25 cellular contexts compared by ENCODE assay signal in the genomic region with DNA sequence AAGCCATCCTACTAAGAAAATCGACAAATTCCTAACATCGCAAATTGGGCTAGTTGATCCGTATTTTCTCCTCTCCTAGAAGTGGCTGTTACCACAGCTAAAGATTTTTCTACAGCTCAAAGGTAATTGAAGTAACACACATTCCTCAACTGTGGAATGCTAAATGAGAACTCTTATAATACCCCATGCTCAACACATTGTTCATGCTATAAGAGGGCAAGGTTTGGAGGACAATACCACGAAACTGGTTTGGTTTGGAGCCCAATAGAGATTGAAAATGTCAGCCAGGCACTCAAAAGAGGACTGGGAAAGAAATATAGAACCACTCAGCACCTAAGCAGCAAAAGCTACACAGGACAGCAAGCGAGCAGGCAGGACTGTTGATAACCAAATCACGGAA. TPM values are rescaled to one million over a fixed set of nuclear protein-coding genes. Genes with fewer than 3 reads are reported as not detected.
DNase-seq lines count a peak whose midpoint lies in the region; ATAC-seq, FAIRE-seq and TF ChIP-seq lines count a peak whose summit lies in the region.
"Had no signal": no experiment of that assay in that cellular context is flagged by ENCODE, and none has a peak within 500 bp of the region (broad histone marks: within the 10 kb centered on the region; RNA-seq: fewer than 3 reads in every experiment).

No MANE protein-coding gene starts in this region.

- POLR2A ChIA-PET in HepG2 (lab: Yijun Ruan, JAX): interaction anchor here (2.2 kb wide), 1 partner anchor 10 kb away, joined by 5 read pairs; the partner anchor contains the start of gene TXN

- intact Hi-C loops in HepG2 (cut with micrococcal nuclease; ENCODE audit: unreplicated experiment): no loop called here
- intact Hi-C loops in right lobe of liver (cut with DNase I): no loop called here
- intact Hi-C loops in upper lobe of right lung (cut with DNase I): no loop called here
- intact Hi-C loops in prostate gland (cut with DNase I): no loop called here

- H2AFZ ChIP-seq in HepG2 (ENCODE audit: low read length): no peak overlapping the region
- no peak overlapping the region for H2AFZ ChIP-seq in keratinocyte (ENCODE audit: control insufficient read depth, low read length)
- H2AFZ ChIP-seq: GM23248 had no signal

- H3K9me3 Mint-ChIP-seq in nephron progenitor cell: no peaks in the 10 kb centered on the region
- H3K9me3 Mint-ChIP-seq: CD14-positive monocyte; CD4-positive, alpha-beta memory T cell had no signal

- peak overlapping the region; percentile 56 for H3K27ac Mint-ChIP-seq in nephron progenitor cell

- no peaks in the 10 kb centered on the region for H3K9me1 ChIP-seq in keratinocyte (ENCODE audit: control insufficient read depth, extremely low read depth, insufficient read depth, low read length)

- H3K4me1 ChIP-seq in HepG2 (ENCODE audit: insufficient read depth, low read length): peaks cover 21% of the 10 kb centered on the region
- peaks cover 0 to 32% (median 3%) of the 10 kb centered on the region in 4 donors for H3K4me1 ChIP-seq in right lobe of liver
- H3K4me1 ChIP-seq in keratinocyte (ENCODE audit: control insufficient read depth, extremely low read depth, insufficient read depth, low read length): peaks cover 24% of the 10 kb centered on the region
- H3K4me1 ChIP-seq in upper lobe of right lung: no peaks in the 10 kb centered on the region
- H3K4me1 ChIP-seq in prostate gland (replicated peaks): peaks cover 3% of the 10 kb centered on the region
- H3K4me1 ChIP-seq: BLaER1 had no signal

- H4K20me1 ChIP-seq in HepG2 (ENCODE audit: insufficient read depth, low read length) (peaks cover 42% of the 10 kb centered on the region), keratinocyte (ENCODE audit: control insufficient read depth, extremely low read depth, insufficient read depth, low read length) (peaks cover 30% of the 10 kb centered on the region)

- DNase-seq in HepG2 (ENCODE audit: low spot score) (no peak), right lobe of liver (no peak), keratinocyte (ENCODE audit: low read depth, low spot score) (no peak), nephron progenitor cell (no peak), upper lobe of right lung (no peak), H7 (no peak), prostate gland (ENCODE audit: low spot score) (no peak), NCI-H69 (lab: John Stamatoyannopoulos, UW) (no peak)
- DNase-seq: AML-193; CD4-positive, alpha-beta memory T cell; DMS153; DMS79; GDM1; GM23248; IMR-90 had no signal

- H3K4me3 ChIP-seq in HepG2 (replicated peaks in 1 of 3; ENCODE audit: insufficient read depth in 1 of 3, low read depth in 2 of 3, low read length in 3 of 3) (no peak overlapping the region), right lobe of liver (no peak overlapping the region), keratinocyte (ENCODE audit: control insufficient read depth in 2 of 3, extremely low read depth in 1 of 3, insufficient read depth in 2 of 3, low read depth in 1 of 3, low read length in 3 of 3) (no peak overlapping the region), upper lobe of right lung (no peak overlapping the region), H7 (ENCODE audit: insufficient read depth, low read depth, low read length) (no peak overlapping the region), prostate gland (no peak overlapping the region)
- H3K4me3 ChIP-seq: BLaER1, GM23248, K562 had no signal

- H3K9ac ChIP-seq in HepG2 (ENCODE audit: insufficient read depth, low read depth, low read length) (no peak overlapping the region), keratinocyte (ENCODE audit: control insufficient read depth, extremely low read depth, insufficient read depth, low read length) (no peak overlapping the region)
- H3K9ac ChIP-seq: BLaER1, GM23248 had no signal

- no peak for ATAC-seq in HepG2
- no peak for ATAC-seq in right lobe of liver
- peak; percentile 40 for ATAC-seq in upper lobe of right lung
- ATAC-seq: K562 had no signal

- H3K27ac ChIP-seq in HepG2 (ENCODE audit: extremely low read length, insufficient read depth, low read length) (no peak overlapping the region), right lobe of liver (no peak overlapping the region), keratinocyte (ENCODE audit: control insufficient read depth, insufficient read depth, low read length) (no peak overlapping the region), upper lobe of right lung (no peak overlapping the region), prostate gland (no peak overlapping the region)
- H3K27ac ChIP-seq: BLaER1, GM23248, HL-60 had no signal

- H3K27me3 ChIP-seq in HepG2 (ENCODE audit: control insufficient read depth in 1 of 2, insufficient read depth in 2 of 2, low read length in 2 of 2) (no peaks in the 10 kb centered on the region), right lobe of liver (no peaks in the 10 kb centered on the region), keratinocyte (ENCODE audit: control insufficient read depth, extremely low read depth, insufficient read depth, low read length) (no peaks in the 10 kb centered on the region), upper lobe of right lung (no peaks in the 10 kb centered on the region), H7 (ENCODE audit: control insufficient read depth, insufficient read depth, low read length) (no peaks in the 10 kb centered on the region), prostate gland (replicated peaks; ENCODE audit: insufficient read depth) (no peaks in the 10 kb centered on the region)
- H3K27me3 ChIP-seq: BLaER1 had no signal

- TF ChIP-seq EP300 in HepG2 (IDR thresholded peaks at IDR 0.05; ENCODE audit: low read depth in 2 of 2, low read length in 2 of 2) (no peak), HepG2 (CRISPR knock-in tag; IDR thresholded peaks at IDR 0.05; ENCODE audit: borderline replicate concordance) (no peak)

- TF ChIP-seq POLR2A in HepG2 (IDR thresholded peaks at IDR 0.05; ENCODE audit: insufficient read depth in 1 of 2, low read depth in 2 of 2, low read length in 2 of 2) (no peak), right lobe of liver (IDR thresholded peaks at IDR 0.05) (no peak), prostate gland (IDR thresholded peaks at IDR 0.05) (no peak)

- 98% methylated on average over 6 of the region's 6 CpGs for WGBS in HepG2 (ENCODE audit: low lambda C conversion rate)
- WGBS in right lobe of liver (ENCODE audit: insufficient coverage, low coverage, low lambda C conversion rate, missing lambda C conversion rate): 91% methylated on average over 5 of the region's 6 CpGs
- WGBS in prostate gland: 94% methylated on average over 6 of the region's 6 CpGs

- H3K79me2 ChIP-seq in HepG2 (ENCODE audit: insufficient read depth, low read length): peaks cover 38% of the 10 kb centered on the region
- H3K79me2 ChIP-seq in keratinocyte (ENCODE audit: control insufficient read depth, insufficient read depth, low read length): peaks cover 45% of the 10 kb centered on the region

- no peak for TF ChIP-seq CTCF in HepG2 (CRISPR knock-in tag; IDR thresholded peaks at IDR 0.05)
- no peak for TF ChIP-seq CTCF in right lobe of liver (IDR thresholded peaks at IDR 0.05)
- no peak for TF ChIP-seq CTCF in keratinocyte (optimal IDR thresholded peaks at IDR 0.05 in 1 of 3, IDR thresholded peaks at IDR 0.05 in 1 of 3, conservative IDR thresholded peaks at IDR 0.05 in 1 of 3; ENCODE audit: extremely low read depth in 1 of 3, insufficient read depth in 2 of 3, low read length in 3 of 3)
- no peak for TF ChIP-seq CTCF in nephron progenitor cell (IDR thresholded peaks at IDR 0.05)
- no peak for TF ChIP-seq CTCF in upper lobe of right lung (IDR thresholded peaks at IDR 0.05)
- TF ChIP-seq CTCF in prostate gland (IDR thresholded peaks at IDR 0.05): no peak

- FAIRE-seq in HepG2 (lab: Jason Lieb, UNC) (no peak), keratinocyte (lab: Jason Lieb, UNC) (peak; percentile 53)
- FAIRE-seq: A204.1, GM12892, GM18507, K562 had no signal

- H3K9me3 ChIP-seq in HepG2 (ENCODE audit: low read length): no peaks in the 10 kb centered on the region
- no peaks in the 10 kb centered on the region for H3K9me3 ChIP-seq in right lobe of liver
- no peaks in the 10 kb centered on the region for H3K9me3 ChIP-seq in keratinocyte (ENCODE audit: control insufficient read depth, low read depth, low read length)
- no peaks in the 10 kb centered on the region for H3K9me3 ChIP-seq in upper lobe of right lung
- H3K9me3 ChIP-seq in prostate gland: no peaks in the 10 kb centered on the region
- H3K9me3 ChIP-seq: BLaER1 had no signal

- H3K4me2 ChIP-seq in HepG2 (ENCODE audit: low read depth, low read length) (no peak overlapping the region), keratinocyte (ENCODE audit: control insufficient read depth, extremely low read depth, insufficient read depth, low read depth, low read length) (no peak overlapping the region)
- H3K4me2 ChIP-seq: BLaER1 had no signal

- H3K36me3 Mint-ChIP-seq in nephron progenitor cell (ENCODE audit: low read depth): peaks cover 38% of the 10 kb centered on the region

- CTCF ChIA-PET in HepG2 (lab: Yijun Ruan, JAX; ENCODE audit: low intra/inter-chr PET ratio, low total read pairs): no interaction called here

- no TSS peak for BruUV-seq in HepG2 (replicated peaks; lab: Mats Ljungman, UMichigan)

- H3K27me3 Mint-ChIP-seq in nephron progenitor cell (ENCODE audit: low read depth, poor library complexity): no peaks in the 10 kb centered on the region
- H3K27me3 Mint-ChIP-seq: CD4-positive, alpha-beta memory T cell had no signal

- H3K36me3 ChIP-seq in HepG2 (replicated peaks in 1 of 2; ENCODE audit: control insufficient read depth in 1 of 2, insufficient read depth in 2 of 2, low read length in 2 of 2) (peaks cover 17 to 54% of the 10 kb centered on the region in 2 experiments), right lobe of liver (peaks cover 0 to 53% (median 5%) of the 10 kb centered on the region in 4 donors), keratinocyte (ENCODE audit: control insufficient read depth in 2 of 2, extremely low read depth in 1 of 2, insufficient read depth in 2 of 2, low read length in 2 of 2) (peaks cover 29 to 62% of the 10 kb centered on the region in 2 experiments), upper lobe of right lung (peaks cover 72% of the 10 kb centered on the region), H7 (replicated peaks; ENCODE audit: control insufficient read depth, insufficient read depth, low read length) (peaks cover 19% of the 10 kb centered on the region), prostate gland (no peaks in the 10 kb centered on the region)

- H3K4me3 Mint-ChIP-seq in nephron progenitor cell: no peak overlapping the region
- H3K4me3 Mint-ChIP-seq: CD14-positive monocyte; CD4-positive, alpha-beta memory T cell had no signal

- dilution Hi-C loops in keratinocyte (cut with MboI; ENCODE audit: extremely low pct_ligation_motif_present, low sequenced_read_pairs): no loop called here

- no peak for TF ChIP-seq RAD21 in HepG2 (CRISPR knock-in tag; IDR thresholded peaks at IDR 0.05)

- in situ Hi-C loops in HepG2 (cut with HindIII; ENCODE audit: extremely low pct_ligation_motif_present, low pct_unique_long_range_greater_than_20kb): no loop called here

- H3K4me1 Mint-ChIP-seq in nephron progenitor cell: no peaks in the 10 kb centered on the region
- H3K4me1 Mint-ChIP-seq: CD14-positive monocyte had no signal

RNA-seq across cellular contexts. Expression of gene TXN, which starts 10.1 kb away (rescaled TPM):
- total RNA-seq in HepG2 (2016; rRNA removed; fragmentation: Illumina TruSeq; extraction: Trizol): 470 and 599 TPM in 2 replicates
- 226 and 278 TPM in 2 replicates for total RNA-seq in HepG2 (2016; cell fraction: cytosol; rRNA removed; fragmentation: Illumina TruSeq; extraction: Trizol; ENCODE audit: low read depth)
- 454 and 625 TPM in 2 replicates for total RNA-seq in HepG2 (2016; cell fraction: insoluble cytoplasmic fraction; rRNA removed; fragmentation: Illumina TruSeq; extraction: Trizol)
- 196 and 214 TPM in 2 replicates for total RNA-seq in HepG2 (2016; cell fraction: membrane; rRNA removed; fragmentation: Illumina TruSeq; extraction: Trizol)
- 164 and 180 TPM in 2 replicates for total RNA-seq in HepG2 (2016; cell fraction: nucleus; rRNA removed; fragmentation: Illumina TruSeq; extraction: Trizol)
- 275 and 364 TPM in 2 replicates for polyA plus RNA-seq in HepG2 (2011; rRNA removed)
- polyA plus RNA-seq in HepG2 (2011; cell fraction: cytosol; rRNA removed): 251 and 342 TPM in 2 replicates
- polyA plus RNA-seq in HepG2 (2011; cell fraction: nucleus; rRNA removed): 57.6 and 73.3 TPM in 2 replicates
- polyA plus RNA-seq in HepG2 (2012): 339 and 368 TPM in 2 replicates
- polyA plus RNA-seq in HepG2 (2016; cell fraction: cytosol; fragmentation: Illumina TruSeq; extraction: Trizol; ENCODE audit: low read depth): 309 and 380 TPM in 2 replicates
- 631 and 700 TPM in 2 replicates for polyA plus RNA-seq in HepG2 (2016; cell fraction: insoluble cytoplasmic fraction; fragmentation: Illumina TruSeq; extraction: Trizol; ENCODE audit: low read depth)
- polyA plus RNA-seq in HepG2 (2016; cell fraction: membrane; fragmentation: Illumina TruSeq; extraction: Trizol; ENCODE audit: low read depth): 208 and 237 TPM in 2 replicates
- polyA plus RNA-seq in HepG2 (2016; cell fraction: nucleus; fragmentation: Illumina TruSeq; extraction: Trizol; ENCODE audit: insufficient read depth, low read depth): 310 and 322 TPM in 2 replicates
- polyA minus RNA-seq in HepG2 (2011; rRNA and poly(A)+ RNA removed; ENCODE audit: low replicate concordance): 56.5 and 182 TPM in 2 replicates
- polyA minus RNA-seq in HepG2 (2011; cell fraction: cytosol; rRNA and poly(A)+ RNA removed): 56.3 and 57.5 TPM in 2 replicates
- polyA minus RNA-seq in HepG2 (2011; cell fraction: nucleus; rRNA and poly(A)+ RNA removed): 25.4 and 39.5 TPM in 2 replicates
- total RNA-seq in right lobe of liver: 100 to 1,000 TPM; 125 to 287 (median 216) TPM
- polyA plus RNA-seq in keratinocyte: 768 to 1,127 TPM (median 845 TPM) in 3 replicates
- polyA plus RNA-seq in keratinocyte (2011; ENCODE audit: low read depth): 178 TPM
- polyA plus RNA-seq in keratinocyte (2011; cell fraction: cytosol; rRNA removed): 1,024 and 1,515 TPM in 2 replicates
- 383 and 589 TPM in 2 replicates for polyA plus RNA-seq in keratinocyte (2011; cell fraction: nucleus; rRNA removed)
- 573 and 790 TPM in 2 replicates for polyA plus RNA-seq in keratinocyte (2012; ENCODE audit: low replicate concordance)
- polyA minus RNA-seq in keratinocyte: 95.6 to 332 TPM (median 271 TPM) in 3 replicates
- polyA minus RNA-seq in keratinocyte (2011; cell fraction: cytosol; rRNA and poly(A)+ RNA removed): 238 TPM
- 44.6 and 71.1 TPM in 2 replicates for polyA minus RNA-seq in keratinocyte (2011; cell fraction: nucleus; rRNA and poly(A)+ RNA removed)
- 178 TPM for total RNA-seq in upper lobe of right lung
- 354 and 375 TPM in 2 replicates for total RNA-seq in H7 (2014; rRNA removed; shearing (Covaris generic))
- total RNA-seq in prostate gland: 100 to 1,000 TPM in 1 of 2 donors, 10 to 100 TPM in 1; 56.9 to 164 TPM

RNA-seq across cellular contexts. Expression of gene C9orf152, which starts 38.3 kb away (rescaled TPM):
- total RNA-seq in HepG2 (2016; rRNA removed; fragmentation: Illumina TruSeq; extraction: Trizol) (0.24 and 0.67 TPM in 2 replicates), right lobe of liver (1 to 10 TPM in 2 of 6 experiments, under 1 TPM in 2, not detected in 2; 0.06 to 3.5 (median 0.74) TPM), upper lobe of right lung (27.6 TPM), prostate gland (10 to 100 TPM in 1 of 2 donors, 1 to 10 TPM in 1; 9.0 to 32.6 TPM)
- total RNA-seq in HepG2 (2016; cell fraction: cytosol; rRNA removed; fragmentation: Illumina TruSeq; extraction: Trizol; ENCODE audit: low read depth): 0.09 and 0.20 TPM in 2 replicates
- 0.24 and 0.42 TPM in 2 replicates for total RNA-seq in HepG2 (2016; cell fraction: insoluble cytoplasmic fraction; rRNA removed; fragmentation: Illumina TruSeq; extraction: Trizol)
- 0.48 and 0.56 TPM in 2 replicates for total RNA-seq in HepG2 (2016; cell fraction: membrane; rRNA removed; fragmentation: Illumina TruSeq; extraction: Trizol)
- total RNA-seq in HepG2 (2016; cell fraction: nucleus; rRNA removed; fragmentation: Illumina TruSeq; extraction: Trizol): 0.13 TPM in 1 of 2 replicates, not detected in the other
- polyA plus RNA-seq in HepG2 (2011; rRNA removed) (0.18 and 0.48 TPM in 2 replicates), keratinocyte (0.01 TPM in 1 of 3 replicates, not detected in the others)
- polyA plus RNA-seq in HepG2 (2011; cell fraction: cytosol; rRNA removed): 0.15 and 0.16 TPM in 2 replicates
- 0.09 and 0.18 TPM in 2 replicates for polyA plus RNA-seq in HepG2 (2011; cell fraction: nucleus; rRNA removed)
- polyA plus RNA-seq in HepG2 (2012): 0.24 and 0.53 TPM in 2 replicates
- 0.19 and 0.31 TPM in 2 replicates for polyA plus RNA-seq in HepG2 (2016; cell fraction: cytosol; fragmentation: Illumina TruSeq; extraction: Trizol; ENCODE audit: low read depth)
- polyA plus RNA-seq in HepG2 (2016; cell fraction: insoluble cytoplasmic fraction; fragmentation: Illumina TruSeq; extraction: Trizol; ENCODE audit: low read depth): 1.7 and 2.2 TPM in 2 replicates
- 0.93 and 1.0 TPM in 2 replicates for polyA plus RNA-seq in HepG2 (2016; cell fraction: membrane; fragmentation: Illumina TruSeq; extraction: Trizol; ENCODE audit: low read depth)
- polyA plus RNA-seq in HepG2 (2016; cell fraction: nucleus; fragmentation: Illumina TruSeq; extraction: Trizol; ENCODE audit: insufficient read depth, low read depth): 0.94 and 1.7 TPM in 2 replicates
- polyA minus RNA-seq in HepG2 (2011; rRNA and poly(A)+ RNA removed; ENCODE audit: low replicate concordance): 0.60 TPM in 1 of 2 replicates, not detected in the other
- polyA minus RNA-seq in HepG2 (2011; cell fraction: cytosol; rRNA and poly(A)+ RNA removed): 0.40 and 0.79 TPM in 2 replicates
- polyA minus RNA-seq in HepG2 (2011; cell fraction: nucleus; rRNA and poly(A)+ RNA removed): 0.13 TPM in 1 of 2 replicates, not detected in the other
- not detected for polyA plus RNA-seq in keratinocyte (2011; ENCODE audit: low read depth)
- not detected in 2 replicates for polyA plus RNA-seq in keratinocyte (2011; cell fraction: cytosol; rRNA removed)
- polyA plus RNA-seq in keratinocyte (2011; cell fraction: nucleus; rRNA removed): 0.04 and 0.05 TPM in 2 replicates
- 0.03 and 0.13 TPM in 2 replicates for polyA plus RNA-seq in keratinocyte (2012; ENCODE audit: low replicate concordance)
- polyA minus RNA-seq in keratinocyte: not detected in 3 replicates
- polyA minus RNA-seq in keratinocyte (2011; cell fraction: cytosol; rRNA and poly(A)+ RNA removed): not detected
- not detected in 2 replicates for polyA minus RNA-seq in keratinocyte (2011; cell fraction: nucleus; rRNA and poly(A)+ RNA removed)
- total RNA-seq in H7 (2014; rRNA removed; shearing (Covaris generic)): 0.11 TPM in 1 of 2 replicates, not detected in the other
- total RNA-seq: CD4-positive, alpha-beta memory T cell; Daoy; GM23248; H4; HT1080; IMR-90; K562 had no signal
- polyA plus RNA-seq: CD14-positive monocyte; CD4-positive, alpha-beta memory T cell; GM23248; IMR-90; K562 had no signal
